1 cellular context compared by ENCODE assay signal in the genomic region with DNA sequence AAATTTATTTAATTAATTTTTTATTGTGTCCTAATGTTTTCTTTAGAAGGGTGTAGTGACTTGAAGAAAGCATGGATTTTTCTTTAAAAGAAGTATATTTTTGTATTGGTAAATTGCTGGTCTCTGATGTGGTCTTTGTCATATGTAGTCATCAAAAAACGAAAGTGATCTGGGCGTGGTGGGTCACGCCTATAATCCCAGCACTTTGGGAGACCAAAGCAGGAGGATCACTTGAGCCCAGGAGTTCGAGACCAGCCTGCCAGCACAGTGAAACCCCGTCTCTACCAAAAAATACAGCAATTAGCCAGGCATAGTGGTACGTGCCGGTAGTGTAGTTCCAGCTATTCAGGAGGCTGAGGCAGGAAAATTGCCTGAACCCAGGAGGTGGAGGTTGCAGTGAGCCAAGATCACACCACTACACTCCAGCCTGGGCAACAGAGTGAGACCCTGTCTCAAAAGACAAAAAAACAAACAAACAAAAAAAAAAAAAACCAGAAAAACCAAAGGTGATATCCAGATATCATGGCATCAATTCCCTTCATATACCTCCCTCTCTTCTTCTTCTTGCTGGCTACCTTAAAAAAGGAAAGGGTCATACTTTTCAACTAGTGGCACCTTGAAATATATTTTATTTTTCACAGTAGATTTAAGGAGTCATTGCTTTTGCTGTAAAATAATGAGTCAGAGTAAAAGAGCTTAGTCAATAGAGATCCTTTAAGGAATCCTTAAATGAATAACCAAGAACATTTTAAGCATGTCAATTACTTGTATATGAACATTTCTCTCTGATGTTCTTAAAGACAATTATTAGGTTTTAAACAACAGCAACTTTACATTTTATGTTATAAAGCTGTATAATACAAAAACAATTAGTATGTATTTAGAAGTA.
TF ChIP-seq lines count a peak whose summit lies in the region.

No MANE protein-coding gene starts in this region.

TF ChIP-seq in IMR-90, 13 proteins besides CTCF, POLR2A, EP300 and RAD21:
- TF ChIP-seq MXI1 (IDR thresholded peaks at IDR 0.05; ENCODE audit: borderline replicate concordance, low read depth, low read length): no peak
- no peak for TF ChIP-seq CHD1 (IDR thresholded peaks at IDR 0.05; ENCODE audit: low read depth, low read length)
- no peak for TF ChIP-seq MAZ (IDR thresholded peaks at IDR 0.05; ENCODE audit: borderline replicate concordance, low read depth, low read length)
- no peak for TF ChIP-seq BHLHE40 (IDR thresholded peaks at IDR 0.05; ENCODE audit: low read depth, low read length)
- TF ChIP-seq NFE2L2 (IDR thresholded peaks at IDR 0.05; ENCODE audit: low read depth, low read length): no peak
- TF ChIP-seq, protein P1, sequence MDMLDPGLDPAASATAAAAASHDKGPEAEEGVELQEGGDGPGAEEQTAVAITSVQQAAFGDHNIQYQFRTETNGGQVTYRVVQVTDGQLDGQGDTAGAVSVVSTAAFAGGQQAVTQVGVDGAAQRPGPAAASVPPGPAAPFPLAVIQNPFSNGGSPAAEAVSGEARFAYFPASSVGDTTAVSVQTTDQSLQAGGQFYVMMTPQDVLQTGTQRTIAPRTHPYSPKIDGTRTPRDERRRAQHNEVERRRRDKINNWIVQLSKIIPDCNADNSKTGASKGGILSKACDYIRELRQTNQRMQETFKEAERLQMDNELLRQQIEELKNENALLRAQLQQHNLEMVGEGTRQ (IDR thresholded peaks at IDR 0.05; ENCODE audit: low read depth, low read length): no peak
- TF ChIP-seq, protein P2, sequence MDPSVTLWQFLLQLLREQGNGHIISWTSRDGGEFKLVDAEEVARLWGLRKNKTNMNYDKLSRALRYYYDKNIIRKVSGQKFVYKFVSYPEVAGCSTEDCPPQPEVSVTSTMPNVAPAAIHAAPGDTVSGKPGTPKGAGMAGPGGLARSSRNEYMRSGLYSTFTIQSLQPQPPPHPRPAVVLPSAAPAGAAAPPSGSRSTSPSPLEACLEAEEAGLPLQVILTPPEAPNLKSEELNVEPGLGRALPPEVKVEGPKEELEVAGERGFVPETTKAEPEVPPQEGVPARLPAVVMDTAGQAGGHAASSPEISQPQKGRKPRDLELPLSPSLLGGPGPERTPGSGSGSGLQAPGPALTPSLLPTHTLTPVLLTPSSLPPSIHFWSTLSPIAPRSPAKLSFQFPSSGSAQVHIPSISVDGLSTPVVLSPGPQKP (IDR thresholded peaks at IDR 0.05; ENCODE audit: borderline replicate concordance, low read depth, low read length): no peak
- no peak for TF ChIP-seq FOS (IDR thresholded peaks at IDR 0.05; ENCODE audit: low read depth, low read length)
- TF ChIP-seq MAFK (IDR thresholded peaks at IDR 0.05; ENCODE audit: low read depth, low read length): no peak
- TF ChIP-seq RFX5 (IDR thresholded peaks at IDR 0.05; ENCODE audit: low read depth, low read length): no peak
- TF ChIP-seq RCOR1 (IDR thresholded peaks at IDR 0.05; ENCODE audit: insufficient replicate concordance, low read length): no peak
- no peak for TF ChIP-seq SMC3 (IDR thresholded peaks at IDR 0.05; ENCODE audit: low read depth, low read length)
- TF ChIP-seq CEBPB (IDR thresholded peaks at IDR 0.05; ENCODE audit: low read depth, low read length): no peak
